ENCODE assay signal across 19 cellular contexts in genomic region chr18:32315881-32316280, GRCh38.
A peak's percentile ranks its signal among the peaks of the same experiment; 100 is the strongest.
DNase-seq lines count a peak whose midpoint lies in the region; ATAC-seq, FAIRE-seq and TF ChIP-seq lines count a peak whose summit lies in the region.
"Had no signal": no experiment of that assay in that cellular context is flagged by ENCODE, and none has a peak within 500 bp of the region (broad histone marks: within the 10 kb centered on the region; RNA-seq: fewer than 3 reads in every experiment).

No MANE protein-coding gene starts in this region.

- H2AFZ ChIP-seq in ACC112 (ENCODE audit: low read length, unreplicated experiment) (no peak overlapping the region), GM23338 (no peak overlapping the region)

- no peaks in the 10 kb centered on the region for H3K9me3 Mint-ChIP-seq in GM23338
- H3K9me3 Mint-ChIP-seq: H9 had no signal

- TF ChIP-seq CTCF in brain microvascular endothelial cell (IDR thresholded peaks at IDR 0.05; ENCODE audit: low read depth, low read length, missing control alignments) (no peak), fibroblast of pulmonary artery (IDR thresholded peaks at IDR 0.05; ENCODE audit: low read length, missing control alignments) (no peak), GM23338 (conservative IDR thresholded peaks at IDR 0.05; ENCODE audit: low read depth in 2 of 2) (no peak)

- in situ Hi-C loops in brain microvascular endothelial cell (cut with HindIII; ENCODE audit: low pct_ligation_motif_present, low sequenced_read_pairs) = no loop called here

- peaks cover 33% of the 10 kb centered on the region for H3K4me1 ChIP-seq in ACC112 (ENCODE audit: control insufficient read depth, insufficient read depth, low read length, unreplicated experiment)
- H3K4me1 ChIP-seq in GM23338 (ENCODE audit: insufficient read depth) = no peaks in the 10 kb centered on the region; the same call in 1 of the 2 replicates

- peaks cover 10% of the 10 kb centered on the region; the same call in 1 of the 2 replicates for H3K9me2 ChIP-seq in GM23338 (ENCODE audit: insufficient read depth)

- peaks cover 2% of the 10 kb centered on the region for H3K27me3 Mint-ChIP-seq in GM23338 (ENCODE audit: insufficient read depth, low read depth, poor library complexity)

- peak; percentile 21 for DNase-seq in LHCN-M2 (ENCODE audit: low read depth)
- DNase-seq in brain microvascular endothelial cell = peak; percentile 54
- peak; percentile 73 for DNase-seq in fibroblast of pulmonary artery (ENCODE audit: low read depth)
- no peak for DNase-seq in NK-92 (lab: John Stamatoyannopoulos, UW; ENCODE audit: unreplicated experiment)
- DNase-seq in GM23338 (ENCODE audit: low spot score) = no peak
- DNase-seq in urothelium cell line (ENCODE audit: low spot score) = no peak
- DNase-seq: 8988T, DMS153, DND-41, H9, HFFc6, NCI-H1092 treated with DMSO at 0.1 percent for 48 hours, NCI-H146, NCI-H2029, NCI-H526 treated with DMSO at 0.1 percent for 48 hours, Right ventricle myocardium superior, RPMI8226 had no signal

- no peaks in the 10 kb centered on the region for H3F3A ChIP-seq in GM23338 (replicated peaks; ENCODE audit: low read depth)

- H3K4me3 Mint-ChIP-seq in GM23338 = no peak overlapping the region
- H3K4me3 Mint-ChIP-seq: H9, HFFc6 had no signal

- no peaks in the 10 kb centered on the region for H3K36me3 ChIP-seq in ACC112 (ENCODE audit: insufficient read depth, low read length)
- no peaks in the 10 kb centered on the region for H3K36me3 ChIP-seq in brain microvascular endothelial cell (replicated peaks)
- H3K36me3 ChIP-seq in GM23338 (ENCODE audit: insufficient read depth) = no peaks in the 10 kb centered on the region

- H3K79me2 ChIP-seq in ACC112 (ENCODE audit: control insufficient read depth, insufficient read depth, low read length, unreplicated experiment) (no peaks in the 10 kb centered on the region), GM23338 (replicated peaks; ENCODE audit: insufficient read depth) (no peaks in the 10 kb centered on the region)

- FAIRE-seq in urothelium cell line (lab: Jason Lieb, UNC) = no peak

- no peak overlapping the region for H3K4me2 ChIP-seq in GM23338

- H3K27me3 ChIP-seq in ACC112 (ENCODE audit: insufficient read depth, low read length) (no peaks in the 10 kb centered on the region), brain microvascular endothelial cell (replicated peaks) (no peaks in the 10 kb centered on the region), GM23338 (ENCODE audit: insufficient read depth) (no peaks in the 10 kb centered on the region)

- no peak overlapping the region for H3K27ac Mint-ChIP-seq in GM23338
- H3K27ac Mint-ChIP-seq: H9, HFFc6 had no signal

- H3K4me3 ChIP-seq in ACC112 (ENCODE audit: low read depth, low read length) (no peak overlapping the region), brain microvascular endothelial cell (ENCODE audit: low read depth, low read length) (no peak overlapping the region), fibroblast of pulmonary artery (replicated peaks; ENCODE audit: low read depth, low read length) (no peak overlapping the region), GM23338 (no peak overlapping the region)

- H3K4me1 Mint-ChIP-seq in GM23338 = peaks cover 8% of the 10 kb centered on the region; the same call in 2 of the 3 replicates

- H3K36me3 Mint-ChIP-seq in GM23338 (ENCODE audit: low read depth) = no peaks in the 10 kb centered on the region

- H3K27ac ChIP-seq in ACC112 (ENCODE audit: low read depth, low read length) (peak overlapping the region; percentile 95), brain microvascular endothelial cell (peak overlapping the region; percentile 83), GM23338 (ENCODE audit: low read depth) (no peak overlapping the region)

- ATAC-seq in GM23338 (no peak), GM19455 (IDR thresholded peaks at IDR 0.05; ENCODE audit: unreplicated experiment) (no peak)

- H4K20me1 ChIP-seq in GM23338 (replicated peaks; ENCODE audit: insufficient read depth) = no peaks in the 10 kb centered on the region

TF ChIP-seq in GM23338, 12 proteins besides CTCF, POLR2A, EP300 and RAD21 (continues in another document):
- no peak for TF ChIP-seq CREB1 (CRISPR knock-in tag; IDR thresholded peaks at IDR 0.05; ENCODE audit: low read depth)
- TF ChIP-seq ZNF462 (CRISPR knock-in tag; IDR thresholded peaks at IDR 0.05) = no peak
- no peak for TF ChIP-seq ZNF331 (CRISPR knock-in tag; IDR thresholded peaks at IDR 0.05; ENCODE audit: low read depth)
- TF ChIP-seq EZH2 (IDR thresholded peaks at IDR 0.05; ENCODE audit: low read depth, unreplicated experiment) = no peak
- no peak for TF ChIP-seq JUNB (IDR thresholded peaks at IDR 0.05; ENCODE audit: unreplicated experiment)
- TF ChIP-seq NANOG (IDR thresholded peaks at IDR 0.05; ENCODE audit: borderline replicate concordance) = no peak
- TF ChIP-seq STAT1 (IDR thresholded peaks at IDR 0.05; ENCODE audit: unreplicated experiment) = no peak

Comparison
In these comparisons a context has a peak if more than half of its experiments do, and no peak if none do; other contexts are left out.
1. DNase-seq: peak in LHCN-M2 (single experiment), brain microvascular endothelial cell (single experiment) and fibroblast of pulmonary artery (single experiment); none in NK-92 (single experiment), GM23338 (single experiment) and urothelium cell line (single experiment).